In genomic region chr3:102089904-102090492, GRCh38 we compare ENCODE assay signal across 13 cellular contexts.
A peak's percentile ranks its signal among the peaks of the same experiment; 100 is the strongest.
DNase-seq lines count a peak whose midpoint lies in the region; ATAC-seq and TF ChIP-seq lines count a peak whose summit lies in the region.
"Had no signal": no experiment of that assay in that cellular context is flagged by ENCODE, and none has a peak within 500 bp of the region (broad histone marks: within the 10 kb centered on the region; RNA-seq: fewer than 3 reads in every experiment).

No MANE protein-coding gene starts in this region.

- no peak overlapping the region for H3K9ac ChIP-seq in fibroblast of lung (ENCODE audit: insufficient read depth, low read length)
- no peak overlapping the region for H3K9ac ChIP-seq in rectal smooth muscle tissue (ENCODE audit: low read length)

- H3K4me2 ChIP-seq in fibroblast of lung (ENCODE audit: extremely low read depth, insufficient read depth, low read length) = no peak overlapping the region

- ATAC-seq in GM21367 (IDR thresholded peaks at IDR 0.05; ENCODE audit: unreplicated experiment) = no peak
- ATAC-seq: activated T-helper 17 cell treated with anti-CD3 and anti-CD28 coated beads, Interleukin-2, amount 50 U/mL, for 72 hours; left lung had no signal

- H2AFZ ChIP-seq in fibroblast of lung (ENCODE audit: low read length) = no peak overlapping the region

- H3K36me3 ChIP-seq in fibroblast of lung (ENCODE audit: control insufficient read depth, insufficient read depth, low read length) (no peaks in the 10 kb centered on the region), rectal smooth muscle tissue (ENCODE audit: control insufficient read depth, insufficient read depth, low read length) (no peaks in the 10 kb centered on the region)
- H3K36me3 ChIP-seq: left lung had no signal

- H4K20me1 ChIP-seq in fibroblast of lung (ENCODE audit: control insufficient read depth, extremely low read depth, insufficient read depth, low read length) = no peaks in the 10 kb centered on the region

- no peaks in the 10 kb centered on the region for H3K9me3 ChIP-seq in fibroblast of lung (ENCODE audit: control insufficient read depth, insufficient read depth, low read depth, low read length)
- H3K9me3 ChIP-seq: left lung had no signal

- TF ChIP-seq CTCF in fibroblast of lung (conservative IDR thresholded peaks at IDR 0.05 in 1 of 2, IDR thresholded peaks at IDR 0.05 in 1 of 2; ENCODE audit: low read depth in 1 of 2, low read length in 2 of 2) = no peak

- H3K79me2 ChIP-seq in fibroblast of lung (ENCODE audit: control insufficient read depth, insufficient read depth, low read length) = no peaks in the 10 kb centered on the region

- H3K4me3 ChIP-seq in fibroblast of lung (replicated peaks in 1 of 4; ENCODE audit: control extremely low read depth in 1 of 4, insufficient read depth in 1 of 4, low read depth in 3 of 4, low read length in 4 of 4) (no peak overlapping the region), rectal smooth muscle tissue (ENCODE audit: low read length) (no peak overlapping the region)
- H3K4me3 ChIP-seq: left lung had no signal

- H3K27me3 ChIP-seq in fibroblast of lung (ENCODE audit: control insufficient read depth, insufficient read depth, low read length) (no peaks in the 10 kb centered on the region), rectal smooth muscle tissue (ENCODE audit: control insufficient read depth, insufficient read depth, low read length) (no peaks in the 10 kb centered on the region)
- H3K27me3 ChIP-seq: left lung had no signal

- DNase-seq in ELR (ENCODE audit: low read depth) (peak; percentile 84), NCI-H460 (ENCODE audit: extremely low read depth, low read depth) (peak; percentile 26), fibroblast of lung (ENCODE audit: low read depth in 2 of 2) (peak; percentile 83 to 87), NCI-H526 treated with DMSO at 0.1 percent for 48 hours (lab: John Stamatoyannopoulos, UW) (no peak), NCI-H146 (lab: John Stamatoyannopoulos, UW) (no peak)
- no peak for DNase-seq in activated T-cell treated with anti-CD3 and anti-CD28 coated beads, Interleukin-2, amount 50 U/mL, for 1 hour
- DNase-seq: left lung; NCI-H524; stimulated activated CD4-positive, alpha-beta T cell treated with anti-CD3 and anti-CD28 coated beads, Interleukin-15, amount 100 ng/mL, for 24 hours; substantia nigra had no signal

- H3K4me1 ChIP-seq in fibroblast of lung (ENCODE audit: control insufficient read depth, extremely low read depth, insufficient read depth, low read length) = no peaks in the 10 kb centered on the region
- H3K4me1 ChIP-seq in rectal smooth muscle tissue (ENCODE audit: control insufficient read depth, insufficient read depth, low read length) = peaks cover 17% of the 10 kb centered on the region
- H3K4me1 ChIP-seq: left lung had no signal

- no peak overlapping the region for H3K27ac ChIP-seq in fibroblast of lung (ENCODE audit: insufficient read depth, low read length)
- H3K27ac ChIP-seq in rectal smooth muscle tissue (ENCODE audit: low read depth, low read length) = peak overlapping the region; percentile 48
- H3K27ac ChIP-seq: left lung had no signal

Comparison
In these comparisons a context has a peak if more than half of its experiments do, and no peak if none do; other contexts are left out.
1. DNase-seq: peak in ELR (single experiment), NCI-H460 (single experiment) and fibroblast of lung (2 of 2); none in NCI-H526 treated with DMSO at 0.1 percent for 48 hours (single experiment), NCI-H146 (single experiment) and activated T-cell treated with anti-CD3 and anti-CD28 coated beads, Interleukin-2, amount 50 U/mL, for 1 hour (single experiment).